In genomic region chr6:44957151-44957550, GRCh38 we compare ENCODE assay signal across 8 cellular contexts.
"Had no signal": no experiment of that assay in that cellular context is flagged by ENCODE, and none has a peak within 500 bp of the region (broad histone marks: within the 10 kb centered on the region; RNA-seq: fewer than 3 reads in every experiment).

No MANE protein-coding gene starts in this region.

- H3K27ac ChIP-seq: HL-60 had no signal

- FAIRE-seq: H1, H54, HepG2 had no signal

- ATAC-seq: GM23338, HepG2 had no signal

- H3K4me2 ChIP-seq: GM23338 had no signal

- H3K4me3 ChIP-seq: GM23338 had no signal

- H2AFZ ChIP-seq: GM23338 had no signal

- DNase-seq: H9, HFFc6, KG1 had no signal
